ENCODE assay signal across 10 cellular contexts in genomic region chr6:1390805-1391511, GRCh38. TPM values are rescaled to one million over a fixed set of nuclear protein-coding genes. Genes with fewer than 3 reads are reported as not detected.
DNase-seq lines count a peak whose midpoint lies in the region; ATAC-seq and TF ChIP-seq lines count a peak whose summit lies in the region.
"Had no signal": no experiment of that assay in that cellular context is flagged by ENCODE, and none has a peak within 500 bp of the region (broad histone marks: within the 10 kb centered on the region; RNA-seq: fewer than 3 reads in every experiment).

No MANE protein-coding gene starts in this region.

- H3K4me1 ChIP-seq in CD8-positive, alpha-beta memory T cell (ENCODE audit: insufficient read depth, low read length) = no peaks in the 10 kb centered on the region
- H3K4me1 ChIP-seq in esophagus muscularis mucosa (peaks cover 28 to 74% (median 64%) of the 10 kb centered on the region in 4 donors), prostate gland (replicated peaks) (no peaks in the 10 kb centered on the region)

- TF ChIP-seq POLR2A in esophagus muscularis mucosa (IDR thresholded peaks at IDR 0.05; ENCODE audit: low read depth) = no peak
- no peak for TF ChIP-seq POLR2A in prostate gland (IDR thresholded peaks at IDR 0.05)

- peaks cover 51% of the 10 kb centered on the region for H3K27me3 ChIP-seq in CD8-positive, alpha-beta memory T cell (ENCODE audit: insufficient read depth, low read length, poor library complexity, severe bottlenecking)
- H3K27me3 ChIP-seq in esophagus muscularis mucosa = peaks cover 0 to 69% (median 3%) of the 10 kb centered on the region in 4 donors
- H3K27me3 ChIP-seq in prostate gland (replicated peaks; ENCODE audit: insufficient read depth) = peaks cover 30% of the 10 kb centered on the region

- no peak for TF ChIP-seq CTCF in esophagus muscularis mucosa (IDR thresholded peaks at IDR 0.05)
- TF ChIP-seq CTCF in prostate gland (IDR thresholded peaks at IDR 0.05) = no peak

- H3K4me3 Mint-ChIP-seq in CD8-positive, alpha-beta memory T cell = peak overlapping the region in 6 of 7 donors; percentile 41 to 62 (median 47)

- no peak overlapping the region for H3K27ac Mint-ChIP-seq in CD8-positive, alpha-beta memory T cell
- H3K27ac Mint-ChIP-seq: activated CD8-positive, alpha-beta T cell treated with anti-CD3 and anti-CD28 coated beads for 36 hours had no signal

- H3K9me3 ChIP-seq in CD8-positive, alpha-beta memory T cell (ENCODE audit: low read length) = no peaks in the 10 kb centered on the region
- H3K9me3 ChIP-seq in esophagus muscularis mucosa = no peaks in the 10 kb centered on the region
- H3K9me3 ChIP-seq in prostate gland = no peaks in the 10 kb centered on the region

- no peak for TF ChIP-seq EP300 in esophagus muscularis mucosa (IDR thresholded peaks at IDR 0.05)

- H3K36me3 Mint-ChIP-seq in CD8-positive, alpha-beta memory T cell = no peaks in the 10 kb centered on the region

- WGBS in esophagus muscularis mucosa = 0% methylated on average over 10 of the region's 48 CpGs
- WGBS in prostate gland = 12% methylated on average over 23 of the region's 48 CpGs

- no peaks in the 10 kb centered on the region for H3K36me3 ChIP-seq in CD8-positive, alpha-beta memory T cell (ENCODE audit: insufficient read depth, low read length)
- peaks cover 0 to 12% (median 2%) of the 10 kb centered on the region in 4 donors for H3K36me3 ChIP-seq in esophagus muscularis mucosa
- H3K36me3 ChIP-seq in prostate gland = no peaks in the 10 kb centered on the region

- H3K27ac ChIP-seq in CD8-positive, alpha-beta memory T cell (ENCODE audit: low read depth, low read length) = no peak overlapping the region
- peak overlapping the region; percentile 90 to 97 (median 94) for H3K27ac ChIP-seq in esophagus muscularis mucosa (replicated peaks in 1 of 4)
- H3K27ac ChIP-seq in prostate gland = peak overlapping the region; percentile 66 to 72

- no peak overlapping the region for H3K4me3 ChIP-seq in CD8-positive, alpha-beta memory T cell (ENCODE audit: low read length)
- peak overlapping the region; percentile 69 to 86 (median 78) for H3K4me3 ChIP-seq in esophagus muscularis mucosa
- peak overlapping the region; percentile 37 to 40 for H3K4me3 ChIP-seq in prostate gland

- peaks cover 57 to 73% of the 10 kb centered on the region in 2 donors for H3K27me3 Mint-ChIP-seq in CD8-positive, alpha-beta memory T cell

- DNase-seq in CD8-positive, alpha-beta memory T cell = no peak
- DNase-seq in NCI-H1105 (lab: John Stamatoyannopoulos, UW) = peak; percentile 31
- DNase-seq in esophagus muscularis mucosa (ENCODE audit: extremely low spot score) = no peak
- no peak for DNase-seq in prostate gland (ENCODE audit: low spot score)
- DNase-seq in epidermal melanocyte (ENCODE audit: insufficient read length, low spot score) = no peak
- no peak for DNase-seq in iPS-NIHi7 (ENCODE audit: extremely low spot score)
- DNase-seq: activated CD8-positive, alpha-beta T cell treated with anti-CD3 and anti-CD28 coated beads for 36 hours; NCI-H345 had no signal

- intact Hi-C loops in esophagus muscularis mucosa (cut with DNase I) (no loop called here), prostate gland (cut with DNase I) (loop anchor here (5.0 to 10.0 kb wide), 2 partner anchors 679 to 796 kb away; no protein-coding TSS in a partner anchor)

- CTCF ChIA-PET in CD8-positive, alpha-beta memory T cell (lab: Charles Lee) = interaction anchor here (1.1 kb wide), 1 partner anchor 594 kb away, joined by 3 read pairs; no protein-coding TSS in a partner anchor

- ATAC-seq in HG03108 (IDR thresholded peaks at IDR 0.05; ENCODE audit: unreplicated experiment) (no peak), GM18868 (IDR thresholded peaks at IDR 0.05; ENCODE audit: unreplicated experiment) (no peak)
- ATAC-seq: activated CD8-positive, alpha-beta T cell treated with anti-CD3 and anti-CD28 coated beads for 36 hours had no signal

- POLR2A ChIA-PET in CD8-positive, alpha-beta memory T cell (lab: Charles Lee) = no interaction called here

- H3K9me3 Mint-ChIP-seq in CD8-positive, alpha-beta memory T cell = peaks cover 0 to 2% (median 0%) of the 10 kb centered on the region in 5 donors
- H3K9me3 Mint-ChIP-seq: activated CD8-positive, alpha-beta T cell treated with anti-CD3 and anti-CD28 coated beads for 36 hours had no signal

- H3K4me1 Mint-ChIP-seq in CD8-positive, alpha-beta memory T cell = peaks cover 12 to 43% (median 16%) of the 10 kb centered on the region in 3 donors

RNA-seq across cellular contexts. Expression of gene FOXF2, which starts 1.6 kb away (rescaled TPM):
- not detected for total RNA-seq in CD8-positive, alpha-beta memory T cell
- polyA plus RNA-seq in CD8-positive, alpha-beta memory T cell = not detected
- total RNA-seq in esophagus muscularis mucosa = 100 to 1,000 TPM in 3 of 4 donors, 10 to 100 TPM in 1; 66.6 to 170 (median 120) TPM
- total RNA-seq in prostate gland = 10 to 100 TPM in 1 of 2 donors, 1 to 10 TPM in 1; 4.9 to 14.1 TPM
- total RNA-seq: activated CD8-positive, alpha-beta T cell treated with anti-CD3 and anti-CD28 coated beads for 36 hours had no signal

Comparison
In these comparisons a context has a peak if more than half of its experiments do, and no peak if none do; other contexts are left out.
1. RNA of gene FOXF2, which starts 1.6 kb away (total RNA-seq): 66.6 to 170 TPM in esophagus muscularis mucosa and 4.9 to 14.1 TPM in prostate gland; not detected in CD8-positive, alpha-beta memory T cell; every median in the first group is over 4 times any median in the second.